Comparison of ENCODE assay signal across 25 cellular contexts in the genomic region with DNA sequence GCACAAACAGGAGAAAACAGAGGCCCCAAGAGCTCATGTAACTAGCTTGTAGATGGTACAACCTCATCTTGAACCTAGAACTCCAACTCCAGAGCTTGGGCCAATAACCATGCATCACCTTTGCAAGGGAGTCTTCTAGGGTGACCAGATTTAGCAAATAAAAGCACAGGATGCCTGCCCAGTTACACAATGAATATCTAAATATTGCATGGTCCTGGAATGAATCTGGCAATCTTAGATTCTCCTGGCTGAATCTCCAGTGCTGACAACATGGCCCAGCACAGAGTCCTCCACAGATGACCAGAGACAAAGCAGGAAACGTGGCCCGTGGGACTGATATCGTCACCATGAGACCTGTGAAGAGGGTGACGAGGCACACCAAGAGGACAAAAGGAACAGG.
"Had no signal": no experiment of that assay in that cellular context is flagged by ENCODE, and none has a peak within 500 bp of the region (broad histone marks: within the 10 kb centered on the region; RNA-seq: fewer than 3 reads in every experiment).

No MANE protein-coding gene starts in this region.

- FAIRE-seq: K562 had no signal

- DNase-seq: Kasumi-1, MM.1S, NCI-H1092 treated with DMSO at 0.1 percent for 48 hours, NCI-H1436, NCI-H187, NCI-H2029, NCI-H2081 treated with DMSO at 0.1 percent for 48 hours, NCI-H2171, NCI-H226, NCI-H446, NCI-H510A, NCI-H524 treated with DMSO at 0.1 percent for 48 hours, NCI-H69, NCI-H774, PC-3, SHP77 treated with DMSO at 0.1 percent for 48 hours, SJCRH30 had no signal

- H3K4me2 ChIP-seq: KMS-11 had no signal

- H3K9ac ChIP-seq: KMS-11 had no signal

- H3K27me3 ChIP-seq: SJCRH30 had no signal

- H3K27ac Mint-ChIP-seq: IgD-negative memory B cell had no signal

- H3K9me3 ChIP-seq: SJCRH30 had no signal

- H3K4me3 ChIP-seq: K562, SJCRH30 had no signal

- H3K4me3 Mint-ChIP-seq: IgD-negative memory B cell had no signal

- ATAC-seq: K562, Panc1, PC-3, Right ventricle myocardium inferior, SK-N-SH treated with all-trans-retinoic acid at 6 μM for 48 hours had no signal

- H3K27ac ChIP-seq: HL-60, KMS-11, RWPE1, SJCRH30 had no signal

- H3K36me3 ChIP-seq: SJCRH30 had no signal
